Comparison of ENCODE assay signal across 8 cellular contexts in the genomic region with DNA sequence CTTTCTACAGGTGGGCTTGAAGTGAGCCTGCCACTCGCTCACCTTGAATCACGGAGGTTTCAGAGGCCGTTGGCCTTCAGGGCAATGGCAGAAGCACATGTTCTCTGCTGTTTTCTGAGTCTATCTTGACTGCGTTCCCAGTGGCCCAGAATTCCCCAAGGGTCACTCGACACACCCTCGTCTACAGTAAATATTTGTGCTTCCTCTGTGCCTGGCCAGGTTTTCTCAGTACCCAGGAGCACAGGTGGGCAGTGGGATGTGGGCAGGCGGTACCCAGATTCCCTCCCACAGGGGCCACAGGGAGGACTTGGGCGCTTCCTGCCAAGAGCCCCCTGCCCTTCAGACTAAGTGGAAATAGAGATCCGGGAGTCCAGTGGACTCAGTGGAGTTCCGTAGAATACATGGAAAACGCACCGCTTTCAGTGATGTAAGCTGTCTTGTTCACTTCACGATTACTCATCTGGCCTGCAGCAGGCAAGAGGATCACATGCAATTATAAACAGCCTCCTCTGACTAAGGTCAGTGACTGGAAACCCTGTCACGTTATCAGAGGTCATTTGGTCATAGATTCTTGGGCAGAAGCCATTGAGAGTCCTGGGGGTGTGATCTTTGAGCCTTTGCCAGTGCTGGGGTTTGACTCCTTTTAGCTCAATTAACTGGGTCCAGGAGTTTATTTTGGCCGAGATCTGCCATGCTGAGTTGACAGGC.
DNase-seq lines count a peak whose midpoint lies in the region; ATAC-seq and TF ChIP-seq lines count a peak whose summit lies in the region.

No MANE protein-coding gene starts in this region.

- peak overlapping the region in 1 of 2 donors; percentile 28 for H3K4me3 ChIP-seq in foreskin fibroblast (ENCODE audit: low read depth in 1 of 2, low read length in 2 of 2)

- no peak for TF ChIP-seq CTCF in foreskin fibroblast (IDR thresholded peaks at IDR 0.05; ENCODE audit: low read depth, low read length)

- ATAC-seq in GM19463 (IDR thresholded peaks at IDR 0.05; ENCODE audit: unreplicated experiment) (peak; percentile 34), HG03159 (IDR thresholded peaks at IDR 0.05; ENCODE audit: unreplicated experiment) (no peak)

- DNase-seq in SK-MEL-5 (ENCODE audit: low read depth, low spot score) (peak; percentile 91), foreskin fibroblast (peak; percentile 93 to 96), retina (peak; percentile 44), T-helper 2 cell (no peak), GOT3 (lab: John Stamatoyannopoulos, UW) (no peak), NOMO-1 (lab: John Stamatoyannopoulos, UW; ENCODE audit: unreplicated experiment in 2 of 2) (no peak)

- in situ Hi-C loops in SK-MEL-5 (cut with HindIII; ENCODE audit: low pct_unique_long_range_greater_than_20kb, low sequenced_read_pairs) = no loop called here

Comparison
In these comparisons a context has a peak if more than half of its experiments do, and no peak if none do; other contexts are left out.
1. DNase-seq: peak in SK-MEL-5 (single experiment), foreskin fibroblast (2 of 2) and retina (single experiment); none in T-helper 2 cell (0 of 5), GOT3 (single experiment) and NOMO-1 (0 of 2).